Comparison of ENCODE assay signal across 10 cellular contexts in the genomic region with DNA sequence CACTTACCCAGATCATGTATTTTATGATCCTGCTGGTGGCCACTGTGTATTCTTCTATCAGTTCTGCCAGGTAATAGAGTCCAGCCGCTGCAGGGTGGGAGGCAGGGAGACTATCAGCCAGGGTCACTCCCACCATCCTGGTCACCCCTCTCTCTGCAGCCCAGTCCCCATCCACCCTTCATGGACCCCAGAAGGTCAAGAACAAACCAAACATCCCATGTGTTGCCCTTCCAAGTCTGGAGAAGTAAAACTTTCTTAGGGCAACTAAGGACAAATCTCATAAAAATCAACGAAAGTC. TPM values are rescaled to one million over a fixed set of nuclear protein-coding genes. Genes with fewer than 3 reads are reported as not detected.
DNase-seq lines count a peak whose midpoint lies in the region; ATAC-seq and TF ChIP-seq lines count a peak whose summit lies in the region.
"Had no signal": no experiment of that assay in that cellular context is flagged by ENCODE, and none has a peak within 500 bp of the region (broad histone marks: within the 10 kb centered on the region; RNA-seq: fewer than 3 reads in every experiment).

No MANE protein-coding gene starts in this region.

- H3K27me3 Mint-ChIP-seq in IgD-negative memory B cell, result no peaks in the 10 kb centered on the region
- no peaks in the 10 kb centered on the region for H3K27me3 Mint-ChIP-seq in dendritic cell treated with granulocyte-macrophage colony-stimulating factor and Interleukin-4, amounts not matched to agents 40 ng/mL and 50 ng/mL, for 4 days
- H3K27me3 Mint-ChIP-seq in naive thymus-derived CD8-positive, alpha-beta T cell, result no peaks in the 10 kb centered on the region

- POLR2A ChIA-PET in naive thymus-derived CD8-positive, alpha-beta T cell (lab: Charles Lee), result interaction anchor here (1.2 to 1.7 kb wide), 3 partner anchors 9 to 75 kb away, joined by 4 to 6 read pairs (median 4); a partner anchor contains a TSS

- ATAC-seq in naive thymus-derived CD8-positive, alpha-beta T cell, result no peak
- no peak for ATAC-seq in GM18858 (IDR thresholded peaks at IDR 0.05; ENCODE audit: unreplicated experiment)

- intact Hi-C loops in dendritic cell treated with granulocyte-macrophage colony-stimulating factor and Interleukin-4, amounts not matched to agents 40 ng/mL and 50 ng/mL, for 4 days (cut with micrococcal nuclease), result no loop called here

- no peaks in the 10 kb centered on the region for H3K9me3 Mint-ChIP-seq in IgD-negative memory B cell
- H3K9me3 Mint-ChIP-seq in dendritic cell treated with granulocyte-macrophage colony-stimulating factor and Interleukin-4, amounts not matched to agents 40 ng/mL and 50 ng/mL, for 4 days, result no peaks in the 10 kb centered on the region
- H3K9me3 Mint-ChIP-seq in naive thymus-derived CD8-positive, alpha-beta T cell, result no peaks in the 10 kb centered on the region

- H3K4me3 ChIP-seq in AG10803 (ENCODE audit: low read length), result peak overlapping the region; percentile 83

- DNase-seq in AG10803 (ENCODE audit: low read depth), result no peak
- no peak for DNase-seq in naive thymus-derived CD8-positive, alpha-beta T cell
- DNase-seq in NCI-H1417 treated with DMSO at 0.1 percent for 48 hours (lab: John Stamatoyannopoulos, UW), result no peak
- DNase-seq in UCSD-AML1 (lab: John Stamatoyannopoulos, UW; ENCODE audit: unreplicated experiment), result no peak
- no peak for DNase-seq in iPS-NIHi7 (ENCODE audit: extremely low spot score)
- DNase-seq: NCI-H1436 treated with DMSO at 0.1 percent for 48 hours had no signal

- no peak for TF ChIP-seq CTCF in AG10803 (conservative IDR thresholded peaks at IDR 0.05; ENCODE audit: low read length)

- H3K27ac Mint-ChIP-seq in IgD-negative memory B cell, result peak overlapping the region; percentile 78 to 96 (median 92)
- peak overlapping the region; percentile 91 for H3K27ac Mint-ChIP-seq in dendritic cell treated with granulocyte-macrophage colony-stimulating factor and Interleukin-4, amounts not matched to agents 40 ng/mL and 50 ng/mL, for 4 days
- H3K27ac Mint-ChIP-seq in naive thymus-derived CD8-positive, alpha-beta T cell, result peak overlapping the region; percentile 83 to 98 (median 94)

- peaks cover 19 to 25% (median 23%) of the 10 kb centered on the region in 3 donors for H3K4me1 Mint-ChIP-seq in IgD-negative memory B cell
- H3K4me1 Mint-ChIP-seq in dendritic cell treated with granulocyte-macrophage colony-stimulating factor and Interleukin-4, amounts not matched to agents 40 ng/mL and 50 ng/mL, for 4 days (ENCODE audit: low read depth), result peaks cover 47% of the 10 kb centered on the region
- peaks cover 20 to 37% (median 36%) of the 10 kb centered on the region in 4 donors for H3K4me1 Mint-ChIP-seq in naive thymus-derived CD8-positive, alpha-beta T cell

- peak overlapping the region; percentile 93 to 99 (median 96) for H3K4me3 Mint-ChIP-seq in IgD-negative memory B cell
- H3K4me3 Mint-ChIP-seq in dendritic cell treated with granulocyte-macrophage colony-stimulating factor and Interleukin-4, amounts not matched to agents 40 ng/mL and 50 ng/mL, for 4 days, result peak overlapping the region; percentile 90
- H3K4me3 Mint-ChIP-seq in naive thymus-derived CD8-positive, alpha-beta T cell, result peak overlapping the region; percentile 87 to 98 (median 96)

- H3K36me3 Mint-ChIP-seq in IgD-negative memory B cell, result no peaks in the 10 kb centered on the region
- peaks cover 53% of the 10 kb centered on the region for H3K36me3 Mint-ChIP-seq in dendritic cell treated with granulocyte-macrophage colony-stimulating factor and Interleukin-4, amounts not matched to agents 40 ng/mL and 50 ng/mL, for 4 days (ENCODE audit: low read depth)
- H3K36me3 Mint-ChIP-seq in naive thymus-derived CD8-positive, alpha-beta T cell, result peaks cover 0 to 41% (median 4%) of the 10 kb centered on the region in 3 donors

RNA-seq across cellular contexts. Expression of a gene that starts 1.0 kb away (rescaled TPM):
- polyA plus RNA-seq in IgD-negative memory B cell, result 24.9 TPM
- 10 to 100 TPM; 58.1 to 63.1 TPM for total RNA-seq in naive thymus-derived CD8-positive, alpha-beta T cell
- polyA plus RNA-seq in naive thymus-derived CD8-positive, alpha-beta T cell, result 10 to 100 TPM; 33.7 to 40.6 (median 39.9) TPM

RNA-seq across cellular contexts. Expression of a gene that starts 15.2 kb away (rescaled TPM):
- polyA plus RNA-seq in IgD-negative memory B cell, result not detected
- total RNA-seq in naive thymus-derived CD8-positive, alpha-beta T cell, result 1 to 10 TPM; 1.3 to 1.6 TPM
- not detected for polyA plus RNA-seq in naive thymus-derived CD8-positive, alpha-beta T cell

RNA-seq across cellular contexts. Expression of a gene that starts 57.9 kb away (rescaled TPM):
- not detected for polyA plus RNA-seq in IgD-negative memory B cell
- not detected for total RNA-seq in naive thymus-derived CD8-positive, alpha-beta T cell
- not detected for polyA plus RNA-seq in naive thymus-derived CD8-positive, alpha-beta T cell
- total RNA-seq: subcutaneous adipose tissue had no signal
